18 cellular contexts compared by ENCODE assay signal in genomic region chr14:105864651-105865265, GRCh38.
DNase-seq lines count a peak whose midpoint lies in the region; ATAC-seq, FAIRE-seq and TF ChIP-seq lines count a peak whose summit lies in the region.
"Had no signal": no experiment of that assay in that cellular context is flagged by ENCODE, and none has a peak within 500 bp of the region (broad histone marks: within the 10 kb centered on the region; RNA-seq: fewer than 3 reads in every experiment).

No MANE protein-coding gene starts in this region.

- H3K4me2 ChIP-seq in Loucy (ENCODE audit: low read depth, low read length, poor library complexity, severe bottlenecking) = peak overlapping the region; percentile 92

- H3K9me2 ChIP-seq in Loucy (replicated peaks; ENCODE audit: low read depth, low read length) = no peaks in the 10 kb centered on the region

- TF ChIP-seq CTCF in Loucy (conservative IDR thresholded peaks at IDR 0.05; ENCODE audit: low read length) (no peak), endodermal cell (conservative IDR thresholded peaks at IDR 0.05) (no peak), pancreas (IDR thresholded peaks at IDR 0.05) (no peak)

- 76 to 85% methylated on average over 9 to 19 of the region's 19 CpGs for WGBS in endodermal cell (ENCODE audit: insufficient coverage in 1 of 2, insufficient read length in 1 of 2), 2 experiments
- WGBS in pancreas, 2 donors = 59 to 73% methylated on average over 18 to 19 of the region's 19 CpGs

- H3K4me3 ChIP-seq in CD4-positive, CD25-positive, alpha-beta regulatory T cell (ENCODE audit: low read depth, low read length) = no peak overlapping the region
- H3K4me3 ChIP-seq in Loucy (ENCODE audit: low read length, poor library complexity, severe bottlenecking) (peak overlapping the region; percentile 75), endodermal cell (ENCODE audit: low read length) (no peak overlapping the region), pancreas (no peak overlapping the region)

- POLR2A ChIA-PET in HEK293T (lab: Yijun Ruan, JAX) = no interaction called here

- H3K27ac ChIP-seq in CD4-positive, CD25-positive, alpha-beta regulatory T cell (ENCODE audit: insufficient read depth, low read length, poor library complexity, severe bottlenecking) = no peak overlapping the region
- no peak overlapping the region for H3K27ac ChIP-seq in endodermal cell (ENCODE audit: low read depth, low read length)
- no peak overlapping the region for H3K27ac ChIP-seq in pancreas
- H3K27ac ChIP-seq: parathyroid adenoma had no signal

- CTCF ChIA-PET in HEK293T (lab: Yijun Ruan, JAX) = no interaction called here

- H3K9me3 Mint-ChIP-seq in CD4-positive, CD25-positive, alpha-beta regulatory T cell = no peaks in the 10 kb centered on the region
- H3K9me3 Mint-ChIP-seq in endodermal cell = peaks cover 78% of the 10 kb centered on the region

- no peaks in the 10 kb centered on the region for H3K9me3 ChIP-seq in CD4-positive, CD25-positive, alpha-beta regulatory T cell (ENCODE audit: control insufficient read depth in 2 of 2, low read length in 2 of 2)
- H3K9me3 ChIP-seq in Loucy (ENCODE audit: insufficient read depth, low read depth, low read length) (no peaks in the 10 kb centered on the region), endodermal cell (ENCODE audit: control insufficient read depth, low read length) (peaks cover 58% of the 10 kb centered on the region), pancreas (no peaks in the 10 kb centered on the region)

- H3K4me1 Mint-ChIP-seq in CD4-positive, CD25-positive, alpha-beta regulatory T cell = peaks cover 21 to 47% (median 31%) of the 10 kb centered on the region in 4 donors
- H3K4me1 Mint-ChIP-seq in endodermal cell = no peaks in the 10 kb centered on the region

- H3K27ac Mint-ChIP-seq in CD4-positive, CD25-positive, alpha-beta regulatory T cell = peak overlapping the region in 2 of 3 donors; percentile 23 to 52
- H3K27ac Mint-ChIP-seq in endodermal cell = no peak overlapping the region
- H3K27ac Mint-ChIP-seq: HFFc6 had no signal

- no peak for DNase-seq in CD4-positive, CD25-positive, alpha-beta regulatory T cell
- DNase-seq in endodermal cell (peak; percentile 17), pancreas (peak in 5 of 6 donors; percentile 7 to 67 (median 10)), HEK293T (ENCODE audit: extremely low spot score) (no peak)
- no peak for DNase-seq in stimulated activated CD4-positive, alpha-beta T cell treated with anti-CD3 and anti-CD28 coated beads, Interleukin-1b, Interleukin-23, amount 100 ng/mL, for 48 hours
- DNase-seq: activated gamma-delta T cell, C1 segment of cervical spinal cord, cerebellar nuclear complex, EL, HFFc6, hippocampal formation, mammary epithelial cell, NCI-H510A, SIG-M5 had no signal

- H3K4me1 ChIP-seq in CD4-positive, CD25-positive, alpha-beta regulatory T cell (ENCODE audit: control insufficient read depth, insufficient read depth, low read length, poor library complexity, severe bottlenecking) = peaks cover 32% of the 10 kb centered on the region
- H3K4me1 ChIP-seq in Loucy (ENCODE audit: insufficient read depth, low read length, poor library complexity, severe bottlenecking) (peaks cover 78% of the 10 kb centered on the region), endodermal cell (ENCODE audit: control insufficient read depth, insufficient read depth, low read length) (no peaks in the 10 kb centered on the region), pancreas (no peaks in the 10 kb centered on the region)
- H3K4me1 ChIP-seq: parathyroid adenoma had no signal

- H3K27me3 ChIP-seq in CD4-positive, CD25-positive, alpha-beta regulatory T cell (ENCODE audit: control insufficient read depth, insufficient read depth, low read length) = no peaks in the 10 kb centered on the region
- H3K27me3 ChIP-seq in Loucy (ENCODE audit: insufficient read depth, low read length, poor library complexity, severe bottlenecking) (no peaks in the 10 kb centered on the region), endodermal cell (ENCODE audit: control insufficient read depth, insufficient read depth, low read length, poor library complexity, severe bottlenecking) (no peaks in the 10 kb centered on the region), pancreas (no peaks in the 10 kb centered on the region)

- H3K9ac ChIP-seq in Loucy (ENCODE audit: low read depth, low read length, poor library complexity, severe bottlenecking) (peak overlapping the region; percentile 71), endodermal cell (ENCODE audit: extremely low read depth, low read length, poor library complexity, severe bottlenecking) (no peak overlapping the region)
- H3K9ac ChIP-seq: parathyroid adenoma had no signal

- intact Hi-C loops in pancreas (cut with DNase I) = no loop called here

- H3F3A ChIP-seq in Loucy (ENCODE audit: low read depth) = peaks cover 19% of the 10 kb centered on the region

- H4K20me1 ChIP-seq in Loucy (ENCODE audit: insufficient read depth, low read length, poor library complexity, severe bottlenecking) = no peaks in the 10 kb centered on the region

- no peak overlapping the region for H3K4me3 Mint-ChIP-seq in CD4-positive, CD25-positive, alpha-beta regulatory T cell
- no peak overlapping the region for H3K4me3 Mint-ChIP-seq in endodermal cell
- H3K4me3 Mint-ChIP-seq: HFFc6 had no signal

- no peaks in the 10 kb centered on the region for H3K36me3 Mint-ChIP-seq in CD4-positive, CD25-positive, alpha-beta regulatory T cell
- no peaks in the 10 kb centered on the region for H3K36me3 Mint-ChIP-seq in endodermal cell (ENCODE audit: low read depth)

- peaks cover 45% of the 10 kb centered on the region for H3K79me2 ChIP-seq in Loucy (ENCODE audit: insufficient read depth, low read length)
- H3K79me2 ChIP-seq: parathyroid adenoma had no signal

- H3K27me3 Mint-ChIP-seq in CD4-positive, CD25-positive, alpha-beta regulatory T cell = no peaks in the 10 kb centered on the region
- no peaks in the 10 kb centered on the region for H3K27me3 Mint-ChIP-seq in endodermal cell (ENCODE audit: insufficient read depth)

- H3K36me3 ChIP-seq in CD4-positive, CD25-positive, alpha-beta regulatory T cell (ENCODE audit: control insufficient read depth, insufficient read depth, low read length) = no peaks in the 10 kb centered on the region
- H3K36me3 ChIP-seq in Loucy (ENCODE audit: insufficient read depth, low read length) (no peaks in the 10 kb centered on the region), endodermal cell (ENCODE audit: control insufficient read depth, insufficient read depth, low read length) (no peaks in the 10 kb centered on the region), pancreas (no peaks in the 10 kb centered on the region)

- no peak overlapping the region for H2AFZ ChIP-seq in Loucy (ENCODE audit: low read length)
- H2AFZ ChIP-seq: parathyroid adenoma had no signal

- no peak for ATAC-seq in CD4-positive, CD25-positive, alpha-beta regulatory T cell (ENCODE audit: low read depth in 2 of 2)
- ATAC-seq in pancreas = no peak
- no peak for ATAC-seq in HG03045 (IDR thresholded peaks at IDR 0.05; ENCODE audit: unreplicated experiment)
- ATAC-seq in GM18868 (IDR thresholded peaks at IDR 0.05; ENCODE audit: unreplicated experiment) = no peak

- FAIRE-seq in pancreas (lab: Jason Lieb, UNC) = no peak

TF ChIP-seq in HEK293T, 16 proteins besides CTCF, POLR2A, EP300 and RAD21:
- TF ChIP-seq ARNT (IDR thresholded peaks at IDR 0.05) = no peak
- no peak for TF ChIP-seq FOXA1 (IDR thresholded peaks at IDR 0.05)
- TF ChIP-seq FOXK2 (IDR thresholded peaks at IDR 0.05) = no peak
- no peak for TF ChIP-seq FOXM1 (IDR thresholded peaks at IDR 0.05; ENCODE audit: borderline replicate concordance)
- no peak for TF ChIP-seq ELF4 (IDR thresholded peaks at IDR 0.05)
- TF ChIP-seq ZNF384 (IDR thresholded peaks at IDR 0.05) = no peak
- no peak for TF ChIP-seq TARDBP (IDR thresholded peaks at IDR 0.05)
- TF ChIP-seq NFRKB (IDR thresholded peaks at IDR 0.05) = no peak

Comparison
In these comparisons a context has a peak if more than half of its experiments do, and no peak if none do; other contexts are left out.
1. DNase-seq: peak in endodermal cell (single experiment) and pancreas (5 of 6); none in CD4-positive, CD25-positive, alpha-beta regulatory T cell (0 of 3), HEK293T (single experiment) and stimulated activated CD4-positive, alpha-beta T cell treated with anti-CD3 and anti-CD28 coated beads, Interleukin-1b, Interleukin-23, amount 100 ng/mL, for 48 hours (single experiment).